19 cellular contexts compared by ENCODE assay signal in the genomic region with DNA sequence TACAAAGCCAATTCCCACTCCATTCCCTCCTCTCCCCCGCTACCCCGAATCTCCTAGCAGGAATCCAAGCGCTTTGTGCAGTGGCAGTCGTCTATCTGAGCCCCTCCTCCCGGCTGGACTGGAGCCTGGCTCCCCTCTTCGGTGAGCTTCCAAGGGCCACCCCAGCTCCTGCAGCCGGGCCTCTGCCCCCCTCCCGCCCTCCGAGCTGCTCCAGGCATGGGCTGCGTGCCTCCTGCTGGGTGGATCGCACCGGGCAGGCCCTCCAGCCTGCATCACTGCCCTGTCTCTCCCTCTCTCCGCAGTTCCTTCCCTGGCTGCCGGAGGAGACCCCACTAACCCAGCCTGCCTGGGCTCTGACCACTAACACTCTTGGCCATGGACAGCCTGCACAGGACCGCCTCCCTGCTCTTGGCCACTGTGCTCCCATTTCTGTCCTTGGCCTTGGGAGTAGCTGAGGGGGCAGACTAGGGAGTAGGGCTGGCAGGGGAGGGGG. TPM values are rescaled to one million over a fixed set of nuclear protein-coding genes. Genes with fewer than 3 reads are reported as not detected.
A peak's percentile ranks its signal among the peaks of the same experiment; 100 is the strongest.
DNase-seq lines count a peak whose midpoint lies in the region; ATAC-seq and TF ChIP-seq lines count a peak whose summit lies in the region.
"Had no signal": no experiment of that assay in that cellular context is flagged by ENCODE, and none has a peak within 500 bp of the region (broad histone marks: within the 10 kb centered on the region; RNA-seq: fewer than 3 reads in every experiment).

No MANE protein-coding gene starts in this region.

- no peak overlapping the region for H2BK15ac ChIP-seq in H9 (ENCODE audit: low read depth, low read length)

- no peak overlapping the region for H3K4me2 ChIP-seq in H9 (ENCODE audit: insufficient read depth, insufficient read length, low read length)

- H3K4ac ChIP-seq in H9 (ENCODE audit: low read depth, low read length): no peak overlapping the region

- H2BK5ac ChIP-seq in H9 (ENCODE audit: insufficient read length, low read length): no peak overlapping the region

- H3K4me3 ChIP-seq in iPS-15b (ENCODE audit: low read depth, low read length): peak overlapping the region; percentile 43
- no peak overlapping the region for H3K4me3 ChIP-seq in psoas muscle
- H3K4me3 ChIP-seq: body of pancreas, SK-N-MC, stomach had no signal

- peaks cover 0 to 27% (median 24%) of the 10 kb centered on the region in 3 experiments; a peak in 6 of 7 replicates for H3K36me3 Mint-ChIP-seq in H9 (ENCODE audit: insufficient read depth in 1 of 3, low read depth in 3 of 3)
- H3K36me3 Mint-ChIP-seq in chondrocyte (ENCODE audit: low read depth): no peaks in the 10 kb centered on the region

- no peaks in the 10 kb centered on the region for H3K9me3 Mint-ChIP-seq in H9
- no peaks in the 10 kb centered on the region for H3K9me3 Mint-ChIP-seq in chondrocyte (ENCODE audit: low read depth)

- H3K27ac Mint-ChIP-seq in H9 (no peak overlapping the region; a peak in 1 of 7 replicates), chondrocyte (ENCODE audit: unreplicated experiment) (no peak overlapping the region)

- H3K18ac ChIP-seq in H9 (ENCODE audit: insufficient read length, low read depth, low read length): peak overlapping the region; percentile 2

- no peak overlapping the region for H3K9ac ChIP-seq in H9 (ENCODE audit: extremely low read depth, insufficient read length, low read length)
- no peak overlapping the region for H3K9ac ChIP-seq in iPS-15b (ENCODE audit: low read depth, low read length)

- no peak overlapping the region for H4K5ac ChIP-seq in H9 (ENCODE audit: insufficient read length, low read depth, low read length)

- H3K9me3 ChIP-seq in H9 (ENCODE audit: control insufficient read depth, low read depth, low read length) (no peaks in the 10 kb centered on the region), iPS-15b (ENCODE audit: control insufficient read depth, insufficient read depth, low read length) (no peaks in the 10 kb centered on the region), psoas muscle (no peaks in the 10 kb centered on the region)
- H3K9me3 ChIP-seq: body of pancreas, stomach had no signal

- no peaks in the 10 kb centered on the region for H3K23me2 ChIP-seq in H9 (ENCODE audit: insufficient read length, low read depth, low read length, poor library complexity, severe bottlenecking)

- no peak overlapping the region for H2BK12ac ChIP-seq in H9 (ENCODE audit: insufficient read length, low read depth, low read length)

- H3K4me1 Mint-ChIP-seq in H9 (peaks cover 33 to 48% of the 10 kb centered on the region in 2 experiments), chondrocyte (ENCODE audit: low read depth) (peaks cover 10% of the 10 kb centered on the region)

- peaks cover 4% of the 10 kb centered on the region for H3K36me3 ChIP-seq in iPS-15b (ENCODE audit: control insufficient read depth, insufficient read depth, low read length)
- peaks cover 0 to 8% of the 10 kb centered on the region in 2 donors for H3K36me3 ChIP-seq in psoas muscle (ENCODE audit: insufficient read depth in 1 of 2, low read depth in 1 of 2)

- ATAC-seq in psoas muscle (peak in 3 of 4 donors; percentile 18 to 49 (median 38)), GM19397 (IDR thresholded peaks at IDR 0.05; ENCODE audit: unreplicated experiment) (no peak)
- ATAC-seq: body of pancreas had no signal

- no peak overlapping the region for H4K91ac ChIP-seq in H9 (ENCODE audit: insufficient read length, low read depth, low read length)

- peaks cover 28% of the 10 kb centered on the region for H3K27me3 Mint-ChIP-seq in H9 (ENCODE audit: low read depth)
- no peaks in the 10 kb centered on the region for H3K27me3 Mint-ChIP-seq in chondrocyte (ENCODE audit: low read depth)

- no peak overlapping the region for H3K27ac ChIP-seq in H9 (ENCODE audit: insufficient read length, low read depth, low read length)
- H3K27ac ChIP-seq in psoas muscle: no peak overlapping the region
- H3K27ac ChIP-seq: SK-N-MC had no signal

- intact Hi-C loops in psoas muscle (cut with DNase I): no loop called here

- peak; percentile 43 for DNase-seq in H9
- no peak for DNase-seq in chondrocyte (ENCODE audit: low spot score)
- DNase-seq in psoas muscle: no peak
- no peak for DNase-seq in activated CD4-positive, alpha-beta T cell treated with anti-CD3 and anti-CD28 coated beads, Interleukin-2, amount 50 U/mL, for 4 hours
- DNase-seq in DMS153 treated with DMSO at 0.1 percent for 48 hours (lab: John Stamatoyannopoulos, UW; ENCODE audit: unreplicated experiment): no peak
- no peak for DNase-seq in epidermal melanocyte (ENCODE audit: insufficient read length, low spot score)
- DNase-seq: activated CD4-positive, alpha-beta T cell treated with anti-CD3 and anti-CD28 coated beads for 4 hours; activated CD8-positive, alpha-beta memory T cell treated with anti-CD3 and anti-CD28 coated beads, Interleukin-2, amount 50 U/mL, for 48 hours; body of pancreas; COR-L47; effector memory CD4-positive, alpha-beta T cell; GOT3; NCI-H1436 treated with DMSO at 0.1 percent for 48 hours; NCI-H226; stomach had no signal

- no peak overlapping the region for H2BK120ac ChIP-seq in H9 (ENCODE audit: low read depth, low read length, poor library complexity, severe bottlenecking)

- H3K79me1 ChIP-seq in H9 (ENCODE audit: insufficient read depth, low read depth, low read length, poor library complexity, severe bottlenecking): no peaks in the 10 kb centered on the region

- H3K4me3 Mint-ChIP-seq in H9 (peak overlapping the region in 1 of 2 experiments; percentile 29; a peak in 1 of 5 replicates), chondrocyte (ENCODE audit: unreplicated experiment) (peak overlapping the region; percentile 4)

- H3T11ph ChIP-seq in H9 (ENCODE audit: low read length): no peak overlapping the region

- H4K8ac ChIP-seq in H9 (replicated peaks; ENCODE audit: insufficient read length, low read depth, low read length): no peak overlapping the region

- no peaks in the 10 kb centered on the region for H3K79me2 ChIP-seq in H9 (ENCODE audit: insufficient read depth, low read length)

- H3K56ac ChIP-seq in H9 (ENCODE audit: insufficient read length, low read depth, low read length): no peak overlapping the region

- H3K4me1 ChIP-seq in H9 (ENCODE audit: insufficient read depth, low read length) (peaks cover 5% of the 10 kb centered on the region; the same call in 1 of the 2 replicates), iPS-15b (ENCODE audit: control insufficient read depth, insufficient read depth, low read length) (peaks cover 16% of the 10 kb centered on the region), psoas muscle (no peaks in the 10 kb centered on the region)

- H3K23ac ChIP-seq in H9 (ENCODE audit: insufficient read length, low read depth, low read length): no peak overlapping the region

- peak overlapping the region; percentile 67; the same call in 1 of the 2 replicates for H3K14ac ChIP-seq in H9 (ENCODE audit: insufficient read depth, low read length)

- H3K27me3 ChIP-seq in H9 (ENCODE audit: insufficient read depth, low read length) (no peaks in the 10 kb centered on the region), iPS-15b (ENCODE audit: control insufficient read depth, insufficient read depth, low read length) (peaks cover 2% of the 10 kb centered on the region), psoas muscle (ENCODE audit: insufficient read depth in 3 of 3, low read length in 2 of 3) (peaks cover 0 to 8% (median 5%) of the 10 kb centered on the region in 3 donors)
- H3K27me3 ChIP-seq: body of pancreas had no signal

- H4K20me1 ChIP-seq in H9 (ENCODE audit: control insufficient read depth, insufficient read depth, insufficient read length): no peaks in the 10 kb centered on the region

- no peak overlapping the region for H2AK5ac ChIP-seq in H9 (ENCODE audit: insufficient read length, low read length)

- no peak for TF ChIP-seq CTCF in H9 (conservative IDR thresholded peaks at IDR 0.05)
- no peak for TF ChIP-seq CTCF in chondrocyte (IDR thresholded peaks at IDR 0.05)
- no peak for TF ChIP-seq CTCF in psoas muscle (IDR thresholded peaks at IDR 0.05)

- no peak overlapping the region for H2BK20ac ChIP-seq in H9 (ENCODE audit: low read depth, low read length, poor library complexity, severe bottlenecking)

- WGBS in H9 (ENCODE audit: extremely low coverage, insufficient read length, low lambda C conversion rate): no CpG with 5 or more reads among the region's 15 CpGs
- WGBS in psoas muscle, 3 donors: 29 to 46% (median 43%) methylated on average over 14 to 15 of the region's 15 CpGs

- H2AFZ ChIP-seq in H9 (ENCODE audit: low read length): no peak overlapping the region

RNA-seq across cellular contexts. Expression of a gene that starts 12.9 kb away (rescaled TPM):
- total RNA-seq in H9 (2021) (133 and 148 TPM in 2 replicates), chondrocyte (110 to 166 TPM (median 116 TPM) in 3 replicates), psoas muscle (10 to 100 TPM; 28.2 to 60.2 (median 41.8) TPM)
- 10 to 100 TPM; 21.7 to 28.6 (median 27.2) TPM for polyA plus RNA-seq in psoas muscle

RNA-seq across cellular contexts. Expression of a gene that starts 20.8 kb away (rescaled TPM):
- 43.1 and 47.1 TPM in 2 replicates for total RNA-seq in H9 (2021)
- total RNA-seq in chondrocyte: 0.49 TPM in 1 of 3 replicates, not detected in the others
- total RNA-seq in psoas muscle: 1 to 10 TPM in 1 of 4 donors, under 1 TPM in 2, not detected in 1; 0.34 to 1.9 (median 0.67) TPM
- under 1 TPM; 0.38 to 0.63 (median 0.40) TPM for polyA plus RNA-seq in psoas muscle
- total RNA-seq: LHCN-M2 had no signal

RNA-seq across cellular contexts. Expression of a gene that starts 27.5 kb away (rescaled TPM):
- total RNA-seq in H9 (2021) (3.7 and 3.8 TPM in 2 replicates), chondrocyte (10.2 to 14.8 TPM (median 13.2 TPM) in 3 replicates), psoas muscle (1 to 10 TPM; 2.0 to 3.7 (median 2.7) TPM)
- 1 to 10 TPM; 1.7 to 3.9 (median 3.7) TPM for polyA plus RNA-seq in psoas muscle

RNA-seq across cellular contexts. Expression of a gene that starts 37.0 kb away (rescaled TPM):
- total RNA-seq in H9 (2021) (1.6 and 2.9 TPM in 2 replicates), chondrocyte (62.9 to 66.4 TPM (median 66.4 TPM) in 3 replicates), psoas muscle (1 to 10 TPM; 5.0 to 7.4 (median 6.0) TPM)
- polyA plus RNA-seq in psoas muscle: 1 to 10 TPM; 1.1 to 4.1 (median 3.1) TPM

Comparison
In these comparisons a context has a peak if more than half of its experiments do, and no peak if none do; other contexts are left out.
1. RNA of a gene that starts 20.8 kb away (total RNA-seq): 43.1 to 47.1 TPM in H9; 0.34 to 1.9 TPM in psoas muscle and 0.49 TPM in chondrocyte; every median in the first group is over 10 times any median in the second.